11 cellular contexts compared by ENCODE assay signal in genomic region chr12:5733136-5733755, GRCh38.
"Had no signal": no experiment of that assay in that cellular context is flagged by ENCODE, and none has a peak within 500 bp of the region (broad histone marks: within the 10 kb centered on the region; RNA-seq: fewer than 3 reads in every experiment).

No MANE protein-coding gene starts in this region.

- H3K27ac ChIP-seq: psoas muscle had no signal

- H3K4me1 ChIP-seq: psoas muscle had no signal

- H3K9me3 ChIP-seq: psoas muscle had no signal

- H3K4me3 ChIP-seq: psoas muscle had no signal

- ATAC-seq: natural killer cell, psoas muscle, sciatic nerve, T-helper 17 cell had no signal

- DNase-seq: activated gamma-delta T cell; activated T-cell treated with anti-CD3 and anti-CD28 coated beads, Interleukin-2, amount 50 U/mL, for 48 hours; amygdala; glutamatergic neuron; immature natural killer cell; natural killer cell; psoas muscle; stimulated activated CD4-positive, alpha-beta T cell treated with anti-CD3 and anti-CD28 coated beads, Interleukin-2, amount 100 ng/mL, for 24 hours; stimulated activated naive CD4-positive, alpha-beta T cell; T-helper 17 cell had no signal
